In the genomic region with DNA sequence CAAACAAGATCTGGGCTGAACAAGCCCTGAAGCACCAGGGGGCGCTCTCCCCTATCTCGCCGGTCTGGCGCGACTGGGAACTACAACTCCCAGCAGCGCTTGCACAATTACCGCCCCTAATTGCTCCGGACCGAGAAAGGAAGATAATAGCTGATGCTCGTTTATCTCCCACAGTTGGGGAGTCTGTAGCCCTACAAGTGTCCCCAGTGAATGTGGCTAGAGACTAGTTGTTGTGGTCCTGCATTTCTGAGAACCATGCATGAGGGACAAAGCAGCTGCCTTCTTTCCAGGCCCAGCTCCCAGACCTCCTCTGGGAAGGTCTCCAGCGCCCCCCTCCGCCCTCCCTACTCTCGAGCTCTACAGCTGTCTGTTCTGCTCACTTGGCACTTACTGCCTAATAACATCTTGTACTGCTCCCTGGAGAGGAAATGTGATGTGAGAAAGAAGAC, we compare ENCODE assay signal across 8 cellular contexts.
DNase-seq lines count a peak whose midpoint lies in the region; ATAC-seq and TF ChIP-seq lines count a peak whose summit lies in the region.

No MANE protein-coding gene starts in this region.

- peak; percentile 74 for ATAC-seq in HG03175 (IDR thresholded peaks at IDR 0.05; ENCODE audit: unreplicated experiment)
- ATAC-seq in HG03460 (IDR thresholded peaks at IDR 0.05; ENCODE audit: unreplicated experiment) = no peak

- TF ChIP-seq CTCF in GM13976 (IDR thresholded peaks at IDR 0.05; ENCODE audit: borderline replicate concordance, control extremely low read depth, extremely low read depth, insufficient read depth, missing control alignments) = peak; percentile 80

- in situ Hi-C loops in GM13976 (cut with MboI; ENCODE audit: low sequenced_read_pairs, unreplicated experiment) = no loop called here

- DNase-seq in GM13976 (ENCODE audit: low spot score) = peak; percentile 93
- peak; percentile 56 for DNase-seq in NCI-H510A (lab: John Stamatoyannopoulos, UW)
- peak; percentile 92 for DNase-seq in activated CD4-positive, CD25-positive, alpha-beta regulatory T cell treated with anti-CD3 and anti-CD28 coated beads, Interleukin-2, amount 50 U/mL, for 72 hours
- DNase-seq in cerebellar cortex (ENCODE audit: low spot score) = peak; percentile 91
- DNase-seq in kidney glomerular epithelial cell (lab: John Stamatoyannopoulos, UW) = peak; percentile 62
- peak; percentile 95 for DNase-seq in stimulated activated CD4-positive, alpha-beta T cell treated with anti-CD3 and anti-CD28 coated beads, Interleukin-15, amount 100 ng/mL, for 24 hours
